ENCODE assay signal across 22 cellular contexts in genomic region chr18:56189615-56190014, GRCh38.
"Had no signal": no experiment of that assay in that cellular context is flagged by ENCODE, and none has a peak within 500 bp of the region (broad histone marks: within the 10 kb centered on the region; RNA-seq: fewer than 3 reads in every experiment).

No MANE protein-coding gene starts in this region.

- H3K36me3 ChIP-seq: esophagus squamous epithelium, right atrium auricular region, stomach, tibial nerve, upper lobe of left lung had no signal

- H3K27me3 Mint-ChIP-seq: memory B cell had no signal

- H3K4me3 ChIP-seq: coronary artery, esophagus squamous epithelium, lung, right atrium auricular region, smooth muscle cell, stomach, tibial nerve, upper lobe of left lung had no signal

- H3K9ac ChIP-seq: parathyroid adenoma had no signal

- H3K36me3 Mint-ChIP-seq: memory B cell, natural killer cell had no signal

- H3K27ac Mint-ChIP-seq: memory B cell, natural killer cell, progenitor cell of endocrine pancreas had no signal

- H3K4me1 ChIP-seq: esophagus squamous epithelium, parathyroid adenoma, right atrium auricular region, tibial nerve, upper lobe of left lung had no signal

- DNase-seq: dermis blood vessel endothelial cell; effector memory CD4-positive, alpha-beta T cell; erythroblast; esophagus squamous epithelium; foreskin melanocyte; hypothalamus; natural killer cell; stimulated activated CD4-positive, alpha-beta T cell treated with anti-CD3 and anti-CD28 coated beads, Interleukin-12 subunit alpha, Interleukin-12 subunit beta, amount 100 ng/mL, for 4 hours; stimulated activated CD4-positive, alpha-beta T cell treated with anti-CD3 and anti-CD28 coated beads, Interleukin-1b, Interleukin-23, amount 100 ng/mL, for 48 hours; stimulated activated CD4-positive, alpha-beta T cell treated with anti-CD3 and anti-CD28 coated beads, Interleukin-4, amount 100 ng/mL, for 1 hour; stimulated activated CD8-positive, alpha-beta memory T cell treated with anti-CD3 and anti-CD28 coated beads, Interleukin-4, amount 100 ng/mL, for 48 hours; stimulated activated naive CD4-positive, alpha-beta T cell treated with Interleukin-2 at 50 U/mL for 16 hours; stomach had no signal

- H3K9me3 ChIP-seq: esophagus squamous epithelium, right atrium auricular region, stomach, tibial nerve, upper lobe of left lung had no signal

- H3K27me3 ChIP-seq: esophagus squamous epithelium, right atrium auricular region, stomach, tibial nerve, upper lobe of left lung had no signal

- H2AFZ ChIP-seq: parathyroid adenoma had no signal

- H3K4me3 Mint-ChIP-seq: memory B cell, natural killer cell had no signal

- H3K4me1 Mint-ChIP-seq: natural killer cell had no signal

- H3K27ac ChIP-seq: coronary artery, esophagus squamous epithelium, parathyroid adenoma, right atrium auricular region, stomach, tibial nerve, upper lobe of left lung had no signal

- H3K4me2 ChIP-seq: smooth muscle cell had no signal
